ENCODE assay signal across 12 cellular contexts in the genomic region with DNA sequence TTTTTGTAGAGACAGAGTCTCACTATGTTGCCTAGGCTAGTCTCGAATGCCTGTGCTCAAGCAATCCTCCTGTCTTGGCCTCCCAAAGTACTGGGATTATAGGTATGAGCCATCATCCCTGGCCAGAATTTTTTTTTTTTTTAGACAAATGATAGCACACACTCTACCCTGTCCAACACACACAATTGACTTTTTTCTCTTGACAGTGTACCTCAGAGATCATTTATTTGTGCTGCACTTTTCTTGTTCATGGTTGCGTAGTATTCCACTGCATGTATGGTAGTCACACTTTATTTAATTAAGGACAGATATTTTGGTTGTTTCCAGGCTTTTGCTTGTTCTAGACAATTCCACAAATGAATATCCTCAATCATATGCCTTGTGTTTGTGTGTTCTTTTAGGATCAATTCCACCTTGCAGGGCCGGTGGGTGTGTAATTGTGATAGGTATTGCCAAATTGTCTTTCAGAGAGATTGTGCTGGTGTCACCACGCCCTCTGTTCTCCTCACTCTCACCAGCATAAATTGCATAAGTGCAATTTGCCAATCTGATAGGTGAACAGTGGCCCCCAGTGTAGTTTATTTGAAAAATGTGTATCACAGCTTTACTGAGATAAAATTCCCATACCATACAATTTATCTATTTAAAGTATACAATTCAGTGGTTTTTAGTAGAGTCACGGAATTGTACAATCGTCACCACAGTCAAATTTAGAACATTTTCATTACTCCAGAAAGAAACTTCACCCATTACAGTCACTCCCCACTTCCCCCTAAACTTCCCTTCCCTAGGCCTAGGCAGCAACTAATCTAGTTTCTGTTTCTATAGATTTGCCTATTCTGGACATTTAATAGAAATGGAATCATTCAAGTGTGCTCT. TPM values are rescaled to one million over a fixed set of nuclear protein-coding genes. Genes with fewer than 3 reads are reported as not detected.
DNase-seq lines count a peak whose midpoint lies in the region; ATAC-seq and TF ChIP-seq lines count a peak whose summit lies in the region.
"Had no signal": no experiment of that assay in that cellular context is flagged by ENCODE, and none has a peak within 500 bp of the region (broad histone marks: within the 10 kb centered on the region; RNA-seq: fewer than 3 reads in every experiment).

No MANE protein-coding gene starts in this region.

- peaks cover 8% of the 10 kb centered on the region; the same call in 1 of the 2 replicates for H3F3A ChIP-seq in GM23248 (ENCODE audit: insufficient read depth)

- H3K9me3 Mint-ChIP-seq in Calu3 (ENCODE audit: low read depth, unreplicated experiment) = no peaks in the 10 kb centered on the region
- no peaks in the 10 kb centered on the region for H3K9me3 Mint-ChIP-seq in effector memory CD8-positive, alpha-beta T cell
- peaks cover 2% of the 10 kb centered on the region for H3K9me3 Mint-ChIP-seq in activated naive CD4-positive, alpha-beta T cell treated with anti-CD3 and anti-CD28 coated beads for 36 hours

- CTCF ChIA-PET in Calu3 (lab: Charles Lee) = no interaction called here
- CTCF ChIA-PET in activated naive CD4-positive, alpha-beta T cell treated with anti-CD3 and anti-CD28 coated beads for 36 hours (lab: Charles Lee) = interaction anchor here (1.6 kb wide), 1 partner anchor 12 kb away, joined by 3 read pairs; no protein-coding TSS in a partner anchor

- H3K9ac ChIP-seq in GM23248 = no peak overlapping the region

- DNase-seq in Calu3 = no peak
- no peak for DNase-seq in effector memory CD8-positive, alpha-beta T cell
- no peak for DNase-seq in GM23248
- no peak for DNase-seq in thyroid gland
- DNase-seq in activated naive CD4-positive, alpha-beta T cell treated with anti-CD3 and anti-CD28 coated beads for 36 hours = no peak
- DNase-seq: activated CD4-positive, alpha-beta T cell treated with anti-CD3 and anti-CD28 coated beads for 48 hours; heart left ventricle; NCI-H748 treated with DMSO at 0.1 percent for 48 hours had no signal

- no peak overlapping the region for H3K4me3 ChIP-seq in GM23248
- no peak overlapping the region for H3K4me3 ChIP-seq in thyroid gland (replicated peaks in 1 of 3)
- H3K4me3 ChIP-seq: heart left ventricle, prostate gland had no signal

- peaks cover 10% of the 10 kb centered on the region for H3K4me1 Mint-ChIP-seq in Calu3 (ENCODE audit: low read depth, unreplicated experiment)
- no peaks in the 10 kb centered on the region for H3K4me1 Mint-ChIP-seq in effector memory CD8-positive, alpha-beta T cell (ENCODE audit: low read depth in 2 of 2)
- H3K4me1 Mint-ChIP-seq in activated naive CD4-positive, alpha-beta T cell treated with anti-CD3 and anti-CD28 coated beads for 36 hours (ENCODE audit: low read depth) = peaks cover 2% of the 10 kb centered on the region

- TF ChIP-seq CTCF in Calu3 (IDR thresholded peaks at IDR 0.05; ENCODE audit: unreplicated experiment) (no peak), thyroid gland (IDR thresholded peaks at IDR 0.05) (no peak)

- H3K4me1 ChIP-seq in GM23248 (ENCODE audit: insufficient read depth) (no peaks in the 10 kb centered on the region), thyroid gland (no peaks in the 10 kb centered on the region)
- H3K4me1 ChIP-seq: prostate gland had no signal

- H3K36me3 ChIP-seq in GM23248 (ENCODE audit: low read depth) (peaks cover 21% of the 10 kb centered on the region; the same call in 1 of the 2 replicates), thyroid gland (peaks cover 5 to 13% of the 10 kb centered on the region in 2 donors)
- H3K36me3 ChIP-seq: prostate gland had no signal

- 97 to 98% methylated on average over 6 of the region's 6 CpGs for WGBS in GM23248 (ENCODE audit: low coverage in 1 of 2, low lambda C conversion rate in 2 of 2, missing lambda C conversion rate in 2 of 2), 2 experiments
- WGBS in thyroid gland, 2 donors = 94 to 95% methylated on average over 6 of the region's 6 CpGs

- no peak overlapping the region for H3K4me3 Mint-ChIP-seq in Calu3 (ENCODE audit: low read depth, unreplicated experiment)
- no peak overlapping the region for H3K4me3 Mint-ChIP-seq in effector memory CD8-positive, alpha-beta T cell
- H3K4me3 Mint-ChIP-seq in activated naive CD4-positive, alpha-beta T cell treated with anti-CD3 and anti-CD28 coated beads for 36 hours = no peak overlapping the region

- H3K4me2 ChIP-seq in GM23248 (ENCODE audit: unreplicated experiment) = no peak overlapping the region

- no TSS peak for BruUV-seq in Calu3 (replicated peaks; lab: Mats Ljungman, UMichigan)

- ATAC-seq in GM21360 (IDR thresholded peaks at IDR 0.05; ENCODE audit: unreplicated experiment) (peak; percentile 71), HG03439 (IDR thresholded peaks at IDR 0.05; ENCODE audit: unreplicated experiment) (peak; percentile 58), GM18520 (IDR thresholded peaks at IDR 0.05; ENCODE audit: unreplicated experiment) (no peak)
- no peak for ATAC-seq in effector memory CD8-positive, alpha-beta T cell (replicated peaks)

- H4K20me1 ChIP-seq in GM23248 (ENCODE audit: insufficient read depth) = no peaks in the 10 kb centered on the region

- H3K9me3 ChIP-seq in GM23248 (ENCODE audit: low read depth) = no peaks in the 10 kb centered on the region
- no peaks in the 10 kb centered on the region for H3K9me3 ChIP-seq in thyroid gland
- H3K9me3 ChIP-seq: heart left ventricle, prostate gland had no signal

- in situ Hi-C loops in GM23248 (cut with MboI) = no loop called here

- H3K9me2 ChIP-seq in GM23248 (ENCODE audit: insufficient read depth) = no peaks in the 10 kb centered on the region

- no peak overlapping the region for H2AFZ ChIP-seq in GM23248

- H3K27ac ChIP-seq in GM23248 (no peak overlapping the region), thyroid gland (no peak overlapping the region)
- H3K27ac ChIP-seq: prostate gland had no signal

- no peak for TF ChIP-seq POLR2A in thyroid gland (IDR thresholded peaks at IDR 0.05)

- peaks cover 49% of the 10 kb centered on the region for H3K36me3 Mint-ChIP-seq in Calu3 (ENCODE audit: insufficient read depth, unreplicated experiment)
- H3K36me3 Mint-ChIP-seq in effector memory CD8-positive, alpha-beta T cell (ENCODE audit: insufficient read depth) = peaks cover 3% of the 10 kb centered on the region
- peaks cover 2% of the 10 kb centered on the region for H3K36me3 Mint-ChIP-seq in activated naive CD4-positive, alpha-beta T cell treated with anti-CD3 and anti-CD28 coated beads for 36 hours (ENCODE audit: low read depth)

- intact Hi-C loops in Calu3 (cut with micrococcal nuclease; ENCODE audit: unreplicated experiment) (no loop called here), thyroid gland (cut with DNase I) (no loop called here)
- intact Hi-C loops in activated naive CD4-positive, alpha-beta T cell treated with anti-CD3 and anti-CD28 coated beads for 36 hours (cut with micrococcal nuclease) = no loop called here

- H3K27me3 ChIP-seq in GM23248 (replicated peaks; ENCODE audit: insufficient read depth) (no peaks in the 10 kb centered on the region), thyroid gland (no peaks in the 10 kb centered on the region)
- H3K27me3 ChIP-seq: heart left ventricle had no signal

- H3K27ac Mint-ChIP-seq in Calu3 (ENCODE audit: unreplicated experiment) = peak overlapping the region; percentile 11
- H3K27ac Mint-ChIP-seq in effector memory CD8-positive, alpha-beta T cell = peak overlapping the region; percentile 4 to 44
- H3K27ac Mint-ChIP-seq in activated naive CD4-positive, alpha-beta T cell treated with anti-CD3 and anti-CD28 coated beads for 36 hours = no peak overlapping the region

- H3K79me2 ChIP-seq in GM23248 (ENCODE audit: insufficient read depth) = peaks cover 86% of the 10 kb centered on the region

- H3K27me3 Mint-ChIP-seq in Calu3 (ENCODE audit: unreplicated experiment) = no peaks in the 10 kb centered on the region
- H3K27me3 Mint-ChIP-seq in effector memory CD8-positive, alpha-beta T cell = no peaks in the 10 kb centered on the region
- no peaks in the 10 kb centered on the region for H3K27me3 Mint-ChIP-seq in activated naive CD4-positive, alpha-beta T cell treated with anti-CD3 and anti-CD28 coated beads for 36 hours (ENCODE audit: low read depth)

RNA-seq across cellular contexts. Expression of gene SRC, which starts 20.1 kb away (rescaled TPM):
- 185 and 203 TPM in 2 replicates for total RNA-seq in Calu3 (2022)
- 28.6 and 29.8 TPM in 2 replicates for total RNA-seq in GM23248 (2014; rRNA removed; shearing (Covaris generic))
- 13.9 and 17.0 TPM in 2 replicates for polyA plus RNA-seq in GM23248 (2016; fragmentation: Nextera tagmentation; extraction: Ambion mirVana)
- 10 to 100 TPM; 17.1 to 23.7 (median 17.8) TPM for total RNA-seq in thyroid gland
- 1 to 10 TPM; 2.0 to 2.8 TPM for total RNA-seq in activated naive CD4-positive, alpha-beta T cell treated with anti-CD3 and anti-CD28 coated beads for 36 hours

Comparison
In these comparisons a context has a peak if more than half of its experiments do, and no peak if none do; other contexts are left out.
1. ATAC-seq: peak in GM21360 (single experiment) and HG03439 (single experiment); none in effector memory CD8-positive, alpha-beta T cell (single experiment) and GM18520 (single experiment).